ENCODE assay signal across 8 cellular contexts in the genomic region with DNA sequence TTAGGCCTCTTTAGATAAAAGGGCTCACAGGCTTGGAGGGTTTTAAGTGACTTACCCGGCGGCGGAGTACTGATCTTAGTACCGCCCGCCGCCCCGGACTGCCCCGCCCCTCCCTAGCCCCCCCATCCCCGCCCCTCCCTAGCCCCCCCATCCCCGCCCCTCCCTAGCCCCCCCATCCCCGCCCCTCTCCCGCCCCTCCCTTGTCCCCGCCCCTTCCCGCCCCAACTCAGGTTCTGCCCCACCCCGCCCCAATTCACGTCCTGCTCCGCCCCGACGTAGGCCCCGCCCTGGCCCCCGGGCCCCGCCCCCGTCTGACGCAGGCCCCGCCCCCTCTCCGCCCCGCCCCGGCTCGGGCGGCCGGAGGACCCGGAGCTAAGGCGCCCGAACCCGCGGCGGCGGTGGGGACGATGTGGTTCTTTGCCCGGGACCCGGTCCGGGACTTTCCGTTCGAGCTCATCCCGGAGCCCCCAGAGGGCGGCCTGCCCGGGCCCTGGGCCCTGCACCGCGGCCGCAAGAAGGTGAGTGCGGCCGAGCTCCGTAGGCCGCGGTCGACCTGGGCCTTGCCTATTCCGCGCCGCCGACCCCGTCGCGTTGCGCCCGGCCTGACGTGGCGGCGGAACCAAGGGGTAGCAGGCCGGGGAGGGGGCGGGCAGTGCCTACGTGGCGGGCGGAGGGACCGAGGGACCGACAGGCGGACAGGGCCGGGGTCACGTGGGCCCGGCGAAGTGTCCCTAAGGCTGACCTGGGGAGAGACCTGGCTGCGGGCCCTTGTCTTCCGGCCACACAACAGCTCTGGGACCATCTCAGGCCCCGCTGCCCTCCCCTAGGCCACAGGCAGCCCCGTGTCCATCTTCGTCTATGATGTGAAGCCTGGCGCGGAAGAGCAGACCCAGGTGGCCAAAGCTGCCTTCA. TPM values are rescaled to one million over a fixed set of nuclear protein-coding genes. Genes with fewer than 3 reads are reported as not detected.
A peak's percentile ranks its signal among the peaks of the same experiment; 100 is the strongest.
DNase-seq lines count a peak whose midpoint lies in the region; ATAC-seq and TF ChIP-seq lines count a peak whose summit lies in the region.

TSS of gene SCYL1 (plus strand) at position 337 of the 912 bp plus-strand sequence. CDS start at position 408, 71 bp downstream.

- no peak for TF ChIP-seq POLR2A in HCT116 (IDR thresholded peaks at IDR 0.05; ENCODE audit: borderline replicate concordance, extremely low read depth, insufficient read depth, insufficient read length)

- 3% methylated on average over 87 of the region's 87 CpGs for WGBS in liver

- H3K4me2 ChIP-seq in HCT116 (ENCODE audit: low read length): peak within 1 kb of the TSS; percentile 99

- H3K9me2 ChIP-seq in HCT116 (ENCODE audit: insufficient read depth): no peaks in the 10 kb centered on the region

- CTCF ChIA-PET in HCT116 (lab: Charles Lee): interaction anchor here (0.6 to 1.4 kb wide), 4 partner anchors 15 to 69 kb away, joined by 3 to 4 read pairs (median 4); no protein-coding TSS in a partner anchor

- ATAC-seq in HCT116: peak; percentile 91
- ATAC-seq in HG02852 (IDR thresholded peaks at IDR 0.05; ENCODE audit: unreplicated experiment): no peak

- H3K4me3 ChIP-seq in HCT116 (replicated peaks in 1 of 2; ENCODE audit: low read depth in 1 of 2, low read length in 2 of 2) (peak within 1 kb of the TSS; percentile 90 to 94), liver (ENCODE audit: low read depth in 1 of 3, low read length in 3 of 3) (peak within 1 kb of the TSS; percentile 67 to 95 (median 82))

- H3K9ac ChIP-seq in HCT116 (ENCODE audit: low read length) (peak within 1 kb of the TSS; percentile 96), liver (ENCODE audit: low read depth in 1 of 2, low read length in 2 of 2) (peak within 1 kb of the TSS; percentile 69 to 86)

- no peaks in the 10 kb centered on the region for H4K20me1 ChIP-seq in HCT116 (ENCODE audit: insufficient read depth)

- peaks cover 20% of the 10 kb centered on the region for H3K79me2 ChIP-seq in HCT116 (ENCODE audit: insufficient read depth, low read length)

- H2AFZ ChIP-seq in HCT116 (ENCODE audit: low read depth, low read length, poor library complexity, severe bottlenecking): no peak within 1 kb of the TSS

- H3K36me3 ChIP-seq in HCT116 (ENCODE audit: control insufficient read depth in 1 of 2, insufficient read depth in 2 of 2, low read length in 2 of 2) (peaks cover 9 to 16% of the 10 kb centered on the region in 2 experiments; a peak in 2 of 4 replicates), liver (ENCODE audit: control insufficient read depth in 4 of 4, insufficient read depth in 3 of 4, low read depth in 1 of 4, low read length in 3 of 4) (peaks cover 0 to 8% (median 4%) of the 10 kb centered on the region in 4 donors)

- DNase-seq in G401 (ENCODE audit: low spot score) (peak; percentile 90), HCT116 (ENCODE audit: low read depth, low spot score) (no peak), NCI-H2196 treated with DMSO at 0.1 percent for 48 hours (lab: John Stamatoyannopoulos, UW; ENCODE audit: unreplicated experiment) (peak; percentile 60), dermis blood vessel endothelial cell (peak; percentile 87)
- peak; percentile 70 to 76 for DNase-seq in activated CD4-positive, alpha-beta T cell treated with anti-CD3 and anti-CD28 coated beads, Interleukin-2, amount 50 U/mL, for 24 hours (ENCODE audit: low read depth in 1 of 2, low spot score in 1 of 2)
- peak; percentile 78 for DNase-seq in stimulated activated CD4-positive, alpha-beta T cell treated with anti-CD3 and anti-CD28 coated beads, Interleukin-4, amount 100 ng/mL, for 1 hour

- TF ChIP-seq CTCF in HCT116 (IDR thresholded peaks at IDR 0.05 in 2 of 3, conservative IDR thresholded peaks at IDR 0.05 in 1 of 3; ENCODE audit: borderline replicate concordance in 1 of 3, insufficient read depth in 1 of 3, low read depth in 2 of 3, low read length in 2 of 3) (no peak), liver (IDR thresholded peaks at IDR 0.05; ENCODE audit: low read depth, low read length, missing input control) (no peak)

- POLR2A ChIA-PET in HCT116 (lab: Charles Lee): interaction anchor here (1.1 to 2.6 kb wide), 6 partner anchors 13 to 106 kb away, joined by 3 to 11 read pairs (median 4); partner anchors contain the start of genes EHBP1L1 and MALAT1

- peaks cover 7 to 17% of the 10 kb centered on the region in 2 experiments; a peak in 3 of 4 replicates for H3K4me1 ChIP-seq in HCT116 (ENCODE audit: control insufficient read depth in 1 of 2, insufficient read depth in 2 of 2, low read length in 2 of 2)
- peaks cover 15 to 50% (median 42%) of the 10 kb centered on the region in 4 donors for H3K4me1 ChIP-seq in liver (ENCODE audit: control insufficient read depth in 4 of 4, insufficient read depth in 4 of 4, low read length in 3 of 4)

- in situ Hi-C loops in G401 (cut with HindIII; ENCODE audit: low sequenced_read_pairs): loop anchor here (25.0 kb wide), 1 partner anchor 163 kb away; the partner anchor contains the start of gene TIGD3

- no TSS peak for BruUV-seq in HCT116 (replicated peaks; lab: Mats Ljungman, UMichigan)

- H3K9me3 ChIP-seq in HCT116 (ENCODE audit: control insufficient read depth in 1 of 2, insufficient read depth in 1 of 2, low read depth in 1 of 2, low read length in 2 of 2) (no peaks in the 10 kb centered on the region), liver (ENCODE audit: control insufficient read depth in 4 of 4, low read length in 3 of 4) (no peaks in the 10 kb centered on the region)

- RAD21 ChIA-PET in HCT116 (lab: Charles Lee; ENCODE audit: low non-redundant PET in 1 of 2, low total read pairs in 2 of 2, uncharacterized antibody in 2 of 2, unreplicated experiment in 2 of 2): interaction anchor here in 1 of 2 experiments (1.0 kb wide), 1 partner anchor 16 kb away, joined by 4 read pairs; no protein-coding TSS in a partner anchor

- intact Hi-C loops in HCT116 (cut with micrococcal nuclease): no loop called here

- TF ChIP-seq RAD21 in HCT116 (IDR thresholded peaks at IDR 0.05; ENCODE audit: low read depth): no peak
- no peak for TF ChIP-seq RAD21 in liver (IDR thresholded peaks at IDR 0.05)

- peak within 1 kb of the TSS; percentile 86 for H3K27ac ChIP-seq in HCT116 (ENCODE audit: low read depth, low read length)
- H3K27ac ChIP-seq in liver (ENCODE audit: low read depth in 1 of 2, low read length in 2 of 2): peak within 1 kb of the TSS; percentile 92 to 95

- H3K27me3 ChIP-seq in HCT116 (ENCODE audit: insufficient read depth, low read length): no peaks in the 10 kb centered on the region
- no peaks in the 10 kb centered on the region for H3K27me3 ChIP-seq in liver (ENCODE audit: control insufficient read depth in 4 of 4, insufficient read depth in 4 of 4, low read length in 3 of 4)

TF ChIP-seq in HCT116, 20 proteins besides CTCF, POLR2A, EP300 and RAD21 (continues in another document):
- TF ChIP-seq SIN3A (IDR thresholded peaks at IDR 0.05; ENCODE audit: low read depth): peak; percentile 58
- no peak for TF ChIP-seq CBX3 (IDR thresholded peaks at IDR 0.05; ENCODE audit: low read depth)

TF ChIP-seq in liver, 16 proteins besides CTCF, POLR2A, EP300 and RAD21:
- no peak for TF ChIP-seq TAF1 (conservative IDR thresholded peaks at IDR 0.05)
- TF ChIP-seq YY1 (IDR thresholded peaks at IDR 0.05): no peak

RNA-seq across cellular contexts. Expression of gene SCYL1, which starts in this region (rescaled TPM):
- 77.6 and 80.4 TPM in 2 replicates for total RNA-seq in G401 (2014; rRNA removed; shearing (Covaris generic))
- total RNA-seq in HCT116 (2021; ENCODE audit: unreplicated experiment) (104 TPM), dermis blood vessel endothelial cell (67.4 and 71.3 TPM in 2 replicates), liver (10 to 100 TPM; 33.7 to 59.5 TPM)
- polyA plus RNA-seq in HCT116 (2012): 82.4 and 84.4 TPM in 2 replicates
- polyA plus RNA-seq in liver: 10 to 100 TPM; 45.6 to 62.0 TPM
